Comparison of ENCODE assay signal across 1 cellular context in genomic region chr2:9952286-9952737, GRCh38.
TF ChIP-seq lines count a peak whose summit lies in the region.

No MANE protein-coding gene starts in this region.

TF ChIP-seq in H1, 55 proteins besides CTCF, POLR2A, EP300 and RAD21 (continued from another document):
- no peak for TF ChIP-seq SIN3A (conservative IDR thresholded peaks at IDR 0.05 in 1 of 2, IDR thresholded peaks at IDR 0.05 in 1 of 2; ENCODE audit: low read depth in 1 of 2, low read length in 2 of 2)
- 0 out of 2 replicates have a peak, but pooled peaks have one; percentile 24 for TF ChIP-seq PHF8 (conservative IDR thresholded peaks at IDR 0.05; ENCODE audit: low read depth, low read length)
- no peak for TF ChIP-seq TBP (IDR thresholded peaks at IDR 0.05; ENCODE audit: low read depth, low read length)
- no peak for TF ChIP-seq ASH2L (IDR thresholded peaks at IDR 0.05; ENCODE audit: low read length)
- TF ChIP-seq TCF12 (IDR thresholded peaks at IDR 0.05; ENCODE audit: low read depth, low read length): no peak
- no peak for TF ChIP-seq RBBP5 (IDR thresholded peaks at IDR 0.05; ENCODE audit: borderline replicate concordance, low read depth, low read length)
- no peak for TF ChIP-seq FOSL1 (IDR thresholded peaks at IDR 0.05; ENCODE audit: insufficient read depth, low read depth, low read length)
